ENCODE assay signal across 12 cellular contexts in the genomic region with DNA sequence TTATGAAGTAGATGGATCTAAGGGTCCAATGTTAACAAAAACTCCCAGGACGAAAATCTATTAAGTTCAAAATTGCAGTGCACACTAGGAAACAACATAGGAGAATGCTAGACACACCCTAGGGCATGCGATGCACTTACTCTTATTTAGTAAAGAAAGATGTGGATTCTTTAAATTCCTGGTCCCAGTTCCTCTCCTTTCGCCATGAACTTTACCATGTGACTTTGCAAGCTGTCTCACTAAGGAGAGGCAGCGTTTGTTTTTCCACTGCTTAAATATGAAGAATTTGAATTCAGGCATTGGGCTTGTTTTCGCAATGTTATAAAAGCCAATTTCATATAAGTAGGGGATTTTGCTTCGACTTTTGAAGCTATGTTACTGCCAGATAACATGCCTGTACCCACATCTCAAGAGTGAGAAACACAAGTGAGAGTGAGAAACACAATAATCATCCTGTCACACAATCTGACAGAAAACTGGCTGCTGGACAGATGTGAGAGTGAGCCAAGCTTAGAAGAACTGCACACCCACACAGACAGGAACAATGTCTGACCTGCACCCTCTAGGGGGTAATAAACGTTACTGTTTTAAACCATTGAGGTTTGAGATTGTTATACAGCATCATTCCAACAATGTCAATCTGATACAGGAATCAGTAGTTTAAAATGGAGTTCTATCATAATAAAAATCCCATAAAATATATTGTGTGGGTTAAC.
DNase-seq lines count a peak whose midpoint lies in the region; ATAC-seq, FAIRE-seq and TF ChIP-seq lines count a peak whose summit lies in the region.
"Had no signal": no experiment of that assay in that cellular context is flagged by ENCODE, and none has a peak within 500 bp of the region (broad histone marks: within the 10 kb centered on the region; RNA-seq: fewer than 3 reads in every experiment).

No MANE protein-coding gene starts in this region.

- H3K27me3 ChIP-seq in adrenal gland, result no peaks in the 10 kb centered on the region

- no peaks in the 10 kb centered on the region for H3K9me3 ChIP-seq in adrenal gland (replicated peaks in 1 of 3)

- FAIRE-seq in urothelium cell line (lab: Jason Lieb, UNC), result no peak

- peak; percentile 8 for DNase-seq in stimulated activated CD4-positive, alpha-beta T cell treated with anti-CD3 and anti-CD28 coated beads, Interleukin-15, amount 100 ng/mL, for 24 hours
- no peak for DNase-seq in stimulated activated CD4-positive, alpha-beta T cell treated with anti-CD3 and anti-CD28 coated beads, Interleukin-2, amount 100 ng/mL, for 48 hours
- DNase-seq in NB4 (ENCODE audit: low read depth) (peak; percentile 22), left cardiac atrium (peak; percentile 18), urothelium cell line (ENCODE audit: low spot score) (peak; percentile 2), amygdala (lab: John Stamatoyannopoulos, UW) (no peak), adrenal gland (no peak)
- DNase-seq: activated CD8-positive, alpha-beta memory T cell treated with anti-CD3 and anti-CD28 coated beads for 24 hours; NCI-H526 treated with DMSO at 0.1 percent for 48 hours; stimulated activated CD4-positive, alpha-beta T cell treated with anti-CD3 and anti-CD28 coated beads, Interleukin-4, amount 100 ng/mL, for 24 hours had no signal

- H3K27ac ChIP-seq in adrenal gland, result no peak overlapping the region

- ATAC-seq in left cardiac atrium, result peak; percentile 93 to 97
- no peak for ATAC-seq in HG02870 (IDR thresholded peaks at IDR 0.05; ENCODE audit: unreplicated experiment)
- ATAC-seq: CD8-positive, alpha-beta T cell had no signal

- H3K4me1 ChIP-seq in adrenal gland (replicated peaks in 1 of 2), result no peaks in the 10 kb centered on the region

- no peak for TF ChIP-seq CTCF in NB4 (IDR thresholded peaks at IDR 0.05; ENCODE audit: low read depth, low read length)
- no peak for TF ChIP-seq CTCF in adrenal gland (IDR thresholded peaks at IDR 0.05)

- H3K36me3 ChIP-seq in adrenal gland (replicated peaks in 1 of 2), result no peaks in the 10 kb centered on the region

- H3K4me3 ChIP-seq in NB4 (ENCODE audit: low read depth, low read length) (no peak overlapping the region), adrenal gland (no peak overlapping the region)

- no peak for TF ChIP-seq POLR2A in NB4 (IDR thresholded peaks at IDR 0.05; ENCODE audit: extremely low read depth, insufficient read length)
- no peak for TF ChIP-seq POLR2A in adrenal gland (IDR thresholded peaks at IDR 0.05)

- 47 to 54% (median 53%) methylated on average over 7 of the region's 7 CpGs for WGBS in adrenal gland, 4 donors

- intact Hi-C loops in left cardiac atrium (cut with DNase I), result no loop called here
- intact Hi-C loops in adrenal gland (cut with DNase I), result no loop called here

Comparison
In these comparisons a context has a peak if more than half of its experiments do, and no peak if none do; other contexts are left out.
1. DNase-seq: peak in stimulated activated CD4-positive, alpha-beta T cell treated with anti-CD3 and anti-CD28 coated beads, Interleukin-15, amount 100 ng/mL, for 24 hours (single experiment), NB4 (single experiment), left cardiac atrium (single experiment) and urothelium cell line (single experiment); none in stimulated activated CD4-positive, alpha-beta T cell treated with anti-CD3 and anti-CD28 coated beads, Interleukin-2, amount 100 ng/mL, for 48 hours (0 of 2), amygdala (0 of 56) and adrenal gland (0 of 7).